ENCODE assay signal across 15 cellular contexts in genomic region chr1:112687785-112688496, GRCh38. TPM values are rescaled to one million over a fixed set of nuclear protein-coding genes. Genes with fewer than 3 reads are reported as not detected.
DNase-seq lines count a peak whose midpoint lies in the region; ATAC-seq and TF ChIP-seq lines count a peak whose summit lies in the region.
"Had no signal": no experiment of that assay in that cellular context is flagged by ENCODE, and none has a peak within 500 bp of the region (broad histone marks: within the 10 kb centered on the region; RNA-seq: fewer than 3 reads in every experiment).

No MANE protein-coding gene starts in this region.

- H3K79me2 ChIP-seq in Loucy (ENCODE audit: insufficient read depth, low read length) = peaks cover 9% of the 10 kb centered on the region; the same call in 1 of the 2 replicates

- H3K4me1 ChIP-seq in CD8-positive, alpha-beta memory T cell (ENCODE audit: insufficient read depth, low read length) = no peaks in the 10 kb centered on the region
- no peaks in the 10 kb centered on the region for H3K4me1 ChIP-seq in Loucy (ENCODE audit: insufficient read depth, low read length, poor library complexity, severe bottlenecking)

- H2AFZ ChIP-seq in Loucy (ENCODE audit: low read length) = no peak overlapping the region

- no peaks in the 10 kb centered on the region for H3K27me3 ChIP-seq in CD8-positive, alpha-beta memory T cell (ENCODE audit: insufficient read depth, low read length, poor library complexity, severe bottlenecking)
- no peaks in the 10 kb centered on the region for H3K27me3 ChIP-seq in Loucy (ENCODE audit: insufficient read depth, low read length, poor library complexity, severe bottlenecking)
- H3K27me3 ChIP-seq: BLaER1 had no signal

- DNase-seq in CD8-positive, alpha-beta memory T cell = no peak
- DNase-seq in endothelial cell (ENCODE audit: low spot score) (no peak), sciatic nerve (ENCODE audit: low spot score) (no peak), superior temporal gyrus (ENCODE audit: extremely low spot score) (no peak)
- DNase-seq in activated T-cell treated with anti-CD3 and anti-CD28 coated beads, Interleukin-2, amount 50 U/mL, for 24 hours = no peak
- DNase-seq: activated naive CD4-positive, alpha-beta T cell treated with Interleukin-2 at 50 U/mL for 16 hours; Kasumi-1; NCI-H1436; NCI-H446 treated with DMSO at 0.1 percent for 48 hours; SW 1271; WERI-Rb-1 had no signal

- TF ChIP-seq CTCF in Loucy (conservative IDR thresholded peaks at IDR 0.05; ENCODE audit: low read length) (no peak), endothelial cell (IDR thresholded peaks at IDR 0.05; ENCODE audit: unreplicated experiment) (no peak)

- intact Hi-C loops in sciatic nerve (cut with DNase I) = no loop called here

- no peaks in the 10 kb centered on the region for H3K9me3 Mint-ChIP-seq in CD8-positive, alpha-beta memory T cell
- H3K9me3 Mint-ChIP-seq in endothelial cell (ENCODE audit: unreplicated experiment) = no peaks in the 10 kb centered on the region
- no peaks in the 10 kb centered on the region for H3K9me3 Mint-ChIP-seq in activated T-cell treated with anti-CD3 and anti-CD28 coated beads, Interleukin-2, amount 50 U/mL, for 24 hours

- peaks cover 3% of the 10 kb centered on the region for H4K20me1 ChIP-seq in Loucy (ENCODE audit: insufficient read depth, low read length, poor library complexity, severe bottlenecking)

- no peaks in the 10 kb centered on the region for H3F3A ChIP-seq in Loucy (ENCODE audit: low read depth)

- CTCF ChIA-PET in CD8-positive, alpha-beta memory T cell (lab: Charles Lee) = interaction anchor here (1.2 kb wide), 1 partner anchor 187 kb away, joined by 3 read pairs; no protein-coding TSS in a partner anchor

- peaks cover 14 to 25% (median 14%) of the 10 kb centered on the region in 3 donors for H3K4me1 Mint-ChIP-seq in CD8-positive, alpha-beta memory T cell
- peaks cover 3% of the 10 kb centered on the region for H3K4me1 Mint-ChIP-seq in endothelial cell (ENCODE audit: unreplicated experiment)
- peaks cover 14% of the 10 kb centered on the region for H3K4me1 Mint-ChIP-seq in activated T-cell treated with anti-CD3 and anti-CD28 coated beads, Interleukin-2, amount 50 U/mL, for 24 hours (ENCODE audit: low read depth)

- peaks cover 0 to 52% (median 23%) of the 10 kb centered on the region in 3 donors for H3K36me3 Mint-ChIP-seq in CD8-positive, alpha-beta memory T cell
- H3K36me3 Mint-ChIP-seq in endothelial cell (ENCODE audit: low read depth, unreplicated experiment) = peaks cover 14% of the 10 kb centered on the region
- peaks cover 41% of the 10 kb centered on the region for H3K36me3 Mint-ChIP-seq in activated T-cell treated with anti-CD3 and anti-CD28 coated beads, Interleukin-2, amount 50 U/mL, for 24 hours (ENCODE audit: low read depth)

- H3K4me3 ChIP-seq in CD8-positive, alpha-beta memory T cell (ENCODE audit: low read length) = no peak overlapping the region
- no peak overlapping the region for H3K4me3 ChIP-seq in Loucy (ENCODE audit: low read length, poor library complexity, severe bottlenecking)
- H3K4me3 ChIP-seq: BLaER1 had no signal

- H3K27ac Mint-ChIP-seq in CD8-positive, alpha-beta memory T cell = peak overlapping the region in 5 of 8 donors; percentile 9 to 87 (median 76)
- no peak overlapping the region for H3K27ac Mint-ChIP-seq in endothelial cell (ENCODE audit: unreplicated experiment)
- H3K27ac Mint-ChIP-seq in activated T-cell treated with anti-CD3 and anti-CD28 coated beads, Interleukin-2, amount 50 U/mL, for 24 hours = no peak overlapping the region
- H3K27ac Mint-ChIP-seq: progenitor cell of endocrine pancreas had no signal

- H3K27me3 Mint-ChIP-seq in CD8-positive, alpha-beta memory T cell = no peaks in the 10 kb centered on the region
- peaks cover 2% of the 10 kb centered on the region for H3K27me3 Mint-ChIP-seq in endothelial cell (ENCODE audit: unreplicated experiment)
- no peaks in the 10 kb centered on the region for H3K27me3 Mint-ChIP-seq in activated T-cell treated with anti-CD3 and anti-CD28 coated beads, Interleukin-2, amount 50 U/mL, for 24 hours
- H3K27me3 Mint-ChIP-seq: progenitor cell of endocrine pancreas had no signal

- POLR2A ChIA-PET in CD8-positive, alpha-beta memory T cell (lab: Charles Lee) = no interaction called here

- H3K36me3 ChIP-seq in CD8-positive, alpha-beta memory T cell (ENCODE audit: insufficient read depth, low read length) = peaks cover 25% of the 10 kb centered on the region
- peaks cover 30% of the 10 kb centered on the region; the same call in 1 of the 2 replicates for H3K36me3 ChIP-seq in Loucy (ENCODE audit: insufficient read depth, low read length)

- H3K9ac ChIP-seq in Loucy (ENCODE audit: low read depth, low read length, poor library complexity, severe bottlenecking) = peak overlapping the region; percentile 12
- H3K9ac ChIP-seq: BLaER1 had no signal

- ATAC-seq in sciatic nerve (peak; percentile 19), HG02852 (IDR thresholded peaks at IDR 0.05; ENCODE audit: unreplicated experiment) (no peak)

- H3K4me3 Mint-ChIP-seq in CD8-positive, alpha-beta memory T cell = no peak overlapping the region
- peak overlapping the region; percentile 3 for H3K4me3 Mint-ChIP-seq in endothelial cell (ENCODE audit: unreplicated experiment)
- H3K4me3 Mint-ChIP-seq in activated T-cell treated with anti-CD3 and anti-CD28 coated beads, Interleukin-2, amount 50 U/mL, for 24 hours = no peak overlapping the region

- no peaks in the 10 kb centered on the region for H3K9me2 ChIP-seq in Loucy (replicated peaks; ENCODE audit: low read depth, low read length)

- no peak overlapping the region for H3K4me2 ChIP-seq in Loucy (ENCODE audit: low read depth, low read length, poor library complexity, severe bottlenecking)
- H3K4me2 ChIP-seq: BLaER1 had no signal

- H3K27ac ChIP-seq in CD8-positive, alpha-beta memory T cell (ENCODE audit: low read depth, low read length) = no peak overlapping the region
- H3K27ac ChIP-seq: BLaER1, WERI-Rb-1 had no signal

- H3K9me3 ChIP-seq in CD8-positive, alpha-beta memory T cell (ENCODE audit: low read length) = no peaks in the 10 kb centered on the region
- no peaks in the 10 kb centered on the region for H3K9me3 ChIP-seq in Loucy (ENCODE audit: insufficient read depth, low read depth, low read length)
- H3K9me3 ChIP-seq: BLaER1 had no signal

RNA-seq across cellular contexts. Expression of gene MOV10, which starts 13.5 kb away (rescaled TPM):
- 10 to 100 TPM; 29.9 to 31.0 TPM for total RNA-seq in CD8-positive, alpha-beta memory T cell
- polyA plus RNA-seq in CD8-positive, alpha-beta memory T cell = 33.7 TPM
- 43.5 TPM for total RNA-seq in endothelial cell (ENCODE audit: unreplicated experiment)
- total RNA-seq in sciatic nerve = 57.5 TPM

RNA-seq across cellular contexts. Expression of gene RHOC, which starts 19.0 kb away (rescaled TPM):
- total RNA-seq in CD8-positive, alpha-beta memory T cell = 10 to 100 TPM; 20.3 to 23.0 TPM
- 53.2 TPM for polyA plus RNA-seq in CD8-positive, alpha-beta memory T cell
- total RNA-seq in endothelial cell (ENCODE audit: unreplicated experiment) = 300 TPM
- total RNA-seq in sciatic nerve = 241 TPM

RNA-seq across cellular contexts. Expression of gene PPM1J, which starts 27.2 kb away (rescaled TPM):
- total RNA-seq in CD8-positive, alpha-beta memory T cell = under 1 TPM in 1 of 2 experiments, not detected in 1; 0.33 TPM
- not detected for polyA plus RNA-seq in CD8-positive, alpha-beta memory T cell
- 1.6 TPM for total RNA-seq in endothelial cell (ENCODE audit: unreplicated experiment)
- 1.8 TPM for total RNA-seq in sciatic nerve

Comparison
In these comparisons a context has a peak if more than half of its experiments do, and no peak if none do; other contexts are left out.
1. H3K27ac Mint-ChIP-seq: peak in CD8-positive, alpha-beta memory T cell (5 of 8); none in endothelial cell (single experiment) and activated T-cell treated with anti-CD3 and anti-CD28 coated beads, Interleukin-2, amount 50 U/mL, for 24 hours (single experiment).
2. RNA of gene RHOC, which starts 19.0 kb away (total RNA-seq): 300 TPM in endothelial cell (single experiment) and 241 TPM in sciatic nerve (single experiment); 20.3 to 23.0 TPM in CD8-positive, alpha-beta memory T cell; every median in the first group is over 10 times any median in the second.